Comparison of ENCODE assay signal across 12 cellular contexts in the genomic region with DNA sequence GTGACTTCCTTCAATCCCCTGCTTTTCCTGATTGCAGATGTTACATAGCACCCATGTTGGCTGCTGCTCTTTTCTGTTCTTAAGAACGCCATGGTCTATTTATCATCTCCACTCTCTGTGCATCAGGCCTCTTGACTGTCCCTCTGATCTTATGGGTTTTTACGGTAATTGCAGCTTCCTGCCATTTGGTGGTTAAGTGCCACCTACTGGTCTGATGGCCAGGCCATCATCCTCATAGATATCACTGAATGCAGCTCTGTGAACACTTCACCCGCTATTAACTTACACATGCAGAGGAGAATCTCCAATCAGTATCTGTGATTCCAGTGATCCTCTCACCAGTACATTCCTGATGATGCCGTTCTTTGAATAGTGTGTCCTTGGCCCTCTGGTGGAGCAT.
DNase-seq lines count a peak whose midpoint lies in the region; ATAC-seq and TF ChIP-seq lines count a peak whose summit lies in the region.
"Had no signal": no experiment of that assay in that cellular context is flagged by ENCODE, and none has a peak within 500 bp of the region (broad histone marks: within the 10 kb centered on the region; RNA-seq: fewer than 3 reads in every experiment).

No MANE protein-coding gene starts in this region.

- H3K4me2 ChIP-seq in OCI-LY7 (ENCODE audit: low read length), result no peak overlapping the region

- 0 out of 2 replicates have a peak, but pooled peaks cover 4% of the 10 kb centered on the region for H3K9me2 ChIP-seq in OCI-LY7 (ENCODE audit: insufficient read depth, low read length)

- CTCF ChIA-PET in OCI-LY7 (lab: Charles Lee; ENCODE audit: unreplicated experiment), result no interaction called here

- peak; percentile 64 for TF ChIP-seq CTCF in OCI-LY7 (conservative IDR thresholded peaks at IDR 0.05; ENCODE audit: low read length)

- no peak for TF ChIP-seq POLR2A in erythroblast (IDR thresholded peaks at IDR 0.05; ENCODE audit: low read length)

- H3K27ac ChIP-seq in OCI-LY7 (ENCODE audit: low read depth, low read length, poor library complexity, severe bottlenecking), result no peak overlapping the region

- no peaks in the 10 kb centered on the region for H3K4me1 Mint-ChIP-seq in immature natural killer cell

- DNase-seq in COLO829 (ENCODE audit: low spot score), result peak; percentile 12
- DNase-seq in H7, result peak; percentile 53
- DNase-seq in OCI-LY7 (ENCODE audit: low spot score), result peak; percentile 13
- peak; percentile 5 to 11 for DNase-seq in erythroblast (lab: John Stamatoyannopoulos, UW)
- DNase-seq in T1000 (lab: John Stamatoyannopoulos, UW), result no peak
- no peak for DNase-seq in immature natural killer cell
- DNase-seq: activated CD4-positive, CD25-positive, alpha-beta regulatory T cell treated with anti-CD3 and anti-CD28 coated beads, Interleukin-2, amount 50 U/mL, for 72 hours; activated T-cell treated with anti-CD3 and anti-CD28 coated beads for 4 hours; SHP77 treated with DMSO at 0.1 percent for 48 hours had no signal

- no peaks in the 10 kb centered on the region for H3K27me3 ChIP-seq in H7 (ENCODE audit: control insufficient read depth, insufficient read depth, low read length)

- H3K79me2 ChIP-seq in OCI-LY7 (ENCODE audit: insufficient read depth, low read depth, low read length), result no peaks in the 10 kb centered on the region

- intact Hi-C loops in OCI-LY7 (cut with micrococcal nuclease; ENCODE audit: unreplicated experiment), result no loop called here

- no peak overlapping the region for H3K27ac Mint-ChIP-seq in immature natural killer cell

- H2AFZ ChIP-seq in OCI-LY7 (ENCODE audit: low read length), result no peak overlapping the region

- no peaks in the 10 kb centered on the region for H3K4me1 ChIP-seq in OCI-LY7 (ENCODE audit: insufficient read depth, low read length, poor library complexity, severe bottlenecking)

- H3K4me3 Mint-ChIP-seq in immature natural killer cell, result no peak overlapping the region

- no peaks in the 10 kb centered on the region for H3K9me3 ChIP-seq in OCI-LY7 (ENCODE audit: low read length)

- H4K20me1 ChIP-seq in OCI-LY7 (ENCODE audit: insufficient read depth, low read length), result no peaks in the 10 kb centered on the region

- POLR2A ChIA-PET in OCI-LY7 (lab: Charles Lee), result interaction anchor here (1.0 kb wide), 1 partner anchor 9 kb away, joined by 3 read pairs; no protein-coding TSS in a partner anchor

- H3K9me3 Mint-ChIP-seq in immature natural killer cell, result peaks cover 7 to 41% (median 22%) of the 10 kb centered on the region in 6 donors

- H3K4me3 ChIP-seq in H7 (ENCODE audit: insufficient read depth, low read depth, low read length), result no peak overlapping the region
- H3K4me3 ChIP-seq in OCI-LY7 (ENCODE audit: low read depth, low read length, poor library complexity, severe bottlenecking), result no peak overlapping the region
- H3K4me3 ChIP-seq: lung had no signal

- no peak for ATAC-seq in HG03439 (IDR thresholded peaks at IDR 0.05; ENCODE audit: unreplicated experiment)
- no peak for ATAC-seq in HG03520 (IDR thresholded peaks at IDR 0.05; ENCODE audit: unreplicated experiment)

- H3K36me3 Mint-ChIP-seq in immature natural killer cell, result no peaks in the 10 kb centered on the region

- no peaks in the 10 kb centered on the region for H3K36me3 ChIP-seq in H7 (replicated peaks; ENCODE audit: control insufficient read depth, insufficient read depth, low read length)
- no peaks in the 10 kb centered on the region for H3K36me3 ChIP-seq in OCI-LY7 (ENCODE audit: insufficient read depth, low read length)

- BruUV-seq in OCI-LY7 (replicated peaks; lab: Mats Ljungman, UMichigan), result no TSS peak

- H3K27me3 Mint-ChIP-seq in immature natural killer cell (ENCODE audit: low read depth in 3 of 3), result peaks cover 0 to 2% (median 1%) of the 10 kb centered on the region in 3 donors

Comparison
In these comparisons a context has a peak if more than half of its experiments do, and no peak if none do; other contexts are left out.
1. DNase-seq: peak in COLO829 (single experiment), H7 (single experiment), OCI-LY7 (single experiment) and erythroblast (2 of 2); none in T1000 (single experiment) and immature natural killer cell (0 of 3).